ENCODE assay signal across 28 cellular contexts in genomic region chr10:35202050-35202449, GRCh38.
"Had no signal": no experiment of that assay in that cellular context is flagged by ENCODE, and none has a peak within 500 bp of the region (broad histone marks: within the 10 kb centered on the region; RNA-seq: fewer than 3 reads in every experiment).

No MANE protein-coding gene starts in this region.

- H3K9me3 Mint-ChIP-seq: activated CD4-positive, alpha-beta T cell treated with anti-CD3 and anti-CD28 coated beads, Interleukin-2, amount 10 ng/mL, durations not matched to agents 24 days and 14 days; activated naive CD4-positive, alpha-beta T cell treated with anti-CD3 and anti-CD28 coated beads, Interleukin-2, amount 50 U/mL, for 24 hours; activated T-cell treated with anti-CD3 and anti-CD28 coated beads, Interleukin-2, amount 50 U/mL, for 72 hours; central memory CD8-positive, alpha-beta T cell; immature natural killer cell; nephron progenitor cell; stimulated activated naive CD8-positive, alpha-beta T cell treated with anti-CD3 and anti-CD28 coated beads, Interleukin-15, Interleukin-2, amounts not matched to agents 100 ng/mL and 50 ng/mL, for 24 hours had no signal

- H3K9me3 ChIP-seq: breast epithelium, left ventricle myocardium inferior, pancreas, psoas muscle, right atrium auricular region, tibial nerve, uterus had no signal

- H3K4me1 ChIP-seq: breast epithelium, pancreas, psoas muscle, right atrium auricular region, tibial nerve, uterus had no signal

- FAIRE-seq: astrocyte, colon, pancreas had no signal

- H3K4me3 Mint-ChIP-seq: central memory CD8-positive, alpha-beta T cell; immature natural killer cell; nephron progenitor cell; T-helper 17 cell had no signal

- H3K27me3 Mint-ChIP-seq: activated CD4-positive, alpha-beta T cell treated with anti-CD3 and anti-CD28 coated beads, Interleukin-2, amount 10 ng/mL, durations not matched to agents 24 days and 14 days; activated naive CD4-positive, alpha-beta T cell treated with anti-CD3 and anti-CD28 coated beads, Interleukin-2, amount 50 U/mL, for 24 hours; central memory CD8-positive, alpha-beta T cell; stimulated activated naive CD8-positive, alpha-beta T cell treated with anti-CD3 and anti-CD28 coated beads, Interleukin-15, Interleukin-2, amounts not matched to agents 100 ng/mL and 50 ng/mL, for 24 hours; T-helper 17 cell had no signal

- H3K79me2 ChIP-seq: hepatocyte had no signal

- H3K27ac Mint-ChIP-seq: activated naive CD4-positive, alpha-beta T cell treated with anti-CD3 and anti-CD28 coated beads, Interleukin-2, amount 50 U/mL, for 24 hours; nephron progenitor cell had no signal

- H3K27ac ChIP-seq: breast epithelium, hepatocyte, left ventricle myocardium inferior, pancreas, psoas muscle, right atrium auricular region, tibial nerve, uterus had no signal

- DNase-seq: activated gamma-delta T cell treated with Interleukin-2 at 50 U/mL for 16 hours; activated T-cell treated with anti-CD3 and anti-CD28 coated beads, Interleukin-2, amount 50 U/mL, for 72 hours; effector memory CD4-positive, alpha-beta T cell; foreskin melanocyte; immature natural killer cell; kidney glomerular epithelial cell; left ventricle myocardium inferior; mammary epithelial cell; midbrain; nephron progenitor cell; pancreas; psoas muscle; stimulated activated CD4-positive, alpha-beta T cell treated with anti-CD3 and anti-CD28 coated beads, Interleukin-12 subunit alpha, Interleukin-12 subunit beta, amount 100 ng/mL, for 4 hours; stimulated activated CD4-positive, alpha-beta T cell treated with anti-CD3 and anti-CD28 coated beads, Interleukin-4, amount 100 ng/mL, for 4 hours; substantia nigra; SW 1271; T-helper 17 cell; uterus had no signal

- H3K4me3 ChIP-seq: breast epithelium, hepatocyte, left ventricle myocardium inferior, pancreas, psoas muscle, right atrium auricular region, tibial nerve, uterus had no signal

- H3K36me3 ChIP-seq: breast epithelium, pancreas, right atrium auricular region, uterus had no signal

- H2AFZ ChIP-seq: hepatocyte had no signal

- H3K4me2 ChIP-seq: hepatocyte had no signal

- ATAC-seq: activated T-cell treated with anti-CD3 and anti-CD28 coated beads, Interleukin-2, amount 50 U/mL, for 72 hours; pancreas; psoas muscle; T-helper 17 cell had no signal
